Comparison of ENCODE assay signal across 1 cellular context in genomic region chr15:65551183-65551582, GRCh38.
TF ChIP-seq lines count a peak whose summit lies in the region.

No MANE protein-coding gene starts in this region.

TF ChIP-seq in IMR-90, 13 proteins besides CTCF, POLR2A, EP300 and RAD21:
- TF ChIP-seq RFX5 (IDR thresholded peaks at IDR 0.05; ENCODE audit: low read depth, low read length) (no peak), NFE2L2 (IDR thresholded peaks at IDR 0.05; ENCODE audit: low read depth, low read length) (no peak), MAZ (IDR thresholded peaks at IDR 0.05; ENCODE audit: borderline replicate concordance, low read depth, low read length) (no peak), FOS (IDR thresholded peaks at IDR 0.05; ENCODE audit: low read depth, low read length) (no peak), RCOR1 (IDR thresholded peaks at IDR 0.05; ENCODE audit: insufficient replicate concordance, low read length) (no peak), ELK1 (IDR thresholded peaks at IDR 0.05; ENCODE audit: borderline replicate concordance, low read depth, low read length) (no peak), CEBPB (IDR thresholded peaks at IDR 0.05; ENCODE audit: low read depth, low read length) (no peak)
